8 cellular contexts compared by ENCODE assay signal in genomic region chr19:37506387-37507166, GRCh38. TPM values are rescaled to one million over a fixed set of nuclear protein-coding genes. Genes with fewer than 3 reads are reported as not detected.
DNase-seq lines count a peak whose midpoint lies in the region; ATAC-seq, FAIRE-seq and TF ChIP-seq lines count a peak whose summit lies in the region.

Gene ZNF793 (plus strand): TSS chr19:37506939. CDS start chr19:37523440, 16,501 bp downstream.

- peak; percentile 30 for TF ChIP-seq POLR2A in GM18951 (IDR thresholded peaks at IDR 0.05; ENCODE audit: extremely low read depth, insufficient read depth, insufficient read length)

- H3K9me3 ChIP-seq in kidney (ENCODE audit: control insufficient read depth in 1 of 2, low read length in 2 of 2): no peaks in the 10 kb centered on the region

- peaks cover 0 to under 1% of the 10 kb centered on the region in 2 donors for H3K36me3 ChIP-seq in kidney (ENCODE audit: control insufficient read depth in 1 of 2, insufficient read depth in 2 of 2, low read length in 2 of 2)

- peak; percentile 92 for DNase-seq in NCI-H146 (lab: John Stamatoyannopoulos, UW)
- peak; percentile 46 to 74 (median 56) for DNase-seq in activated CD4-positive, CD25-positive, alpha-beta regulatory T cell (lab: John Stamatoyannopoulos, UW)
- peak; percentile 90 for DNase-seq in cerebellar cortex (ENCODE audit: low spot score)
- peak; percentile 91 for DNase-seq in kidney
- peak; percentile 59 to 70 for DNase-seq in stimulated activated CD4-positive, alpha-beta T cell treated with anti-CD3 and anti-CD28 coated beads, Interleukin-12 subunit alpha, Interleukin-12 subunit beta, amount 100 ng/mL, for 24 hours (ENCODE audit: low read depth in 2 of 2)

- intact Hi-C loops in kidney (cut with DNase I): no loop called here

- H3K9ac ChIP-seq in kidney (ENCODE audit: low read length in 2 of 2): peak within 1 kb of the TSS; percentile 64 to 85

- peak within 1 kb of the TSS; percentile 95 to 98 for H3K27ac ChIP-seq in kidney (ENCODE audit: low read depth in 2 of 2, low read length in 2 of 2)

- H3K4me1 ChIP-seq in kidney (ENCODE audit: control insufficient read depth in 1 of 2, insufficient read depth in 1 of 2, low read depth in 1 of 2, low read length in 2 of 2): peaks cover 9 to 15% of the 10 kb centered on the region in 2 donors

- FAIRE-seq in kidney (lab: Jason Lieb, UNC): no peak

- in situ Hi-C loops in GM18951 (cut with MboI; ENCODE audit: low sequenced_read_pairs, unreplicated experiment): no loop called here

- no peak for TF ChIP-seq CTCF in kidney (IDR thresholded peaks at IDR 0.05; ENCODE audit: borderline replicate concordance, extremely low read depth, insufficient read depth)

- ATAC-seq in GM19463 (IDR thresholded peaks at IDR 0.05; ENCODE audit: unreplicated experiment) (no peak), HG03521 (IDR thresholded peaks at IDR 0.05; ENCODE audit: unreplicated experiment) (no peak)

- peak within 1 kb of the TSS; percentile 89 for H3K4me3 ChIP-seq in kidney (ENCODE audit: low read length in 2 of 2)

RNA-seq across cellular contexts. Expression of gene ZNF793, which starts in this region (rescaled TPM):
- 12.9 TPM for total RNA-seq in kidney
- 4.3 TPM for polyA plus RNA-seq in kidney (ENCODE audit: insufficient read depth, low read depth, low replicate concordance)
